ENCODE assay signal across 27 cellular contexts in genomic region chr4:6540879-6541278, GRCh38.
"Had no signal": no experiment of that assay in that cellular context is flagged by ENCODE, and none has a peak within 500 bp of the region (broad histone marks: within the 10 kb centered on the region; RNA-seq: fewer than 3 reads in every experiment).

No MANE protein-coding gene starts in this region.

- H3K9me3 Mint-ChIP-seq: endodermal cell had no signal

- H3K4me3 ChIP-seq: colonic mucosa, esophagus squamous epithelium, gastrocnemius medialis, heart right ventricle, left lung, lower lobe of right lung had no signal

- H3K27ac ChIP-seq: colonic mucosa, epithelial cell of prostate, esophagus squamous epithelium, gastrocnemius medialis, heart right ventricle, left lung, lower lobe of right lung had no signal

- H3K36me3 ChIP-seq: colonic mucosa, esophagus squamous epithelium, gastrocnemius medialis, heart right ventricle, left lung, lower lobe of right lung had no signal

- H3K27me3 ChIP-seq: colonic mucosa had no signal

- ATAC-seq: effector memory CD8-positive, alpha-beta T cell; esophagus mucosa; gastrocnemius medialis; heart right ventricle; left cardiac atrium; left lung; left ventricle myocardium superior; lower lobe of right lung; naive thymus-derived CD4-positive, alpha-beta T cell had no signal

- H3K4me1 Mint-ChIP-seq: endodermal cell; naive thymus-derived CD4-positive, alpha-beta T cell had no signal

- H3K4me1 ChIP-seq: colonic mucosa, esophagus squamous epithelium, gastrocnemius medialis, heart right ventricle, left lung, lower lobe of right lung had no signal

- H3K27ac Mint-ChIP-seq: dendritic cell treated with granulocyte-macrophage colony-stimulating factor and Interleukin-4, amounts not matched to agents 40 ng/mL and 50 ng/mL, for 4 days; effector memory CD8-positive, alpha-beta T cell; endodermal cell; naive thymus-derived CD4-positive, alpha-beta T cell had no signal

- DNase-seq: colonic mucosa; cortex of kidney; effector CD8-positive, alpha-beta T cell; effector memory CD8-positive, alpha-beta T cell; endodermal cell; erythroblast; esophagus squamous epithelium; foreskin fibroblast; foreskin melanocyte; gastrocnemius medialis; glutamatergic neuron; head of caudate nucleus; heart right ventricle; hippocampal formation; left cardiac atrium; left lung; left ventricle myocardium superior; lower lobe of right lung; mesenchymal stem cell; midbrain; naive thymus-derived CD4-positive, alpha-beta T cell had no signal

- H3K9me3 ChIP-seq: colonic mucosa, gastrocnemius medialis had no signal

- H3K4me3 Mint-ChIP-seq: dendritic cell treated with granulocyte-macrophage colony-stimulating factor and Interleukin-4, amounts not matched to agents 40 ng/mL and 50 ng/mL, for 4 days; effector memory CD8-positive, alpha-beta T cell; endodermal cell; naive thymus-derived CD4-positive, alpha-beta T cell had no signal

- FAIRE-seq: endometrium, islet of Langerhans, keratinocyte had no signal
